Comparison of ENCODE assay signal across 8 cellular contexts in the genomic region with DNA sequence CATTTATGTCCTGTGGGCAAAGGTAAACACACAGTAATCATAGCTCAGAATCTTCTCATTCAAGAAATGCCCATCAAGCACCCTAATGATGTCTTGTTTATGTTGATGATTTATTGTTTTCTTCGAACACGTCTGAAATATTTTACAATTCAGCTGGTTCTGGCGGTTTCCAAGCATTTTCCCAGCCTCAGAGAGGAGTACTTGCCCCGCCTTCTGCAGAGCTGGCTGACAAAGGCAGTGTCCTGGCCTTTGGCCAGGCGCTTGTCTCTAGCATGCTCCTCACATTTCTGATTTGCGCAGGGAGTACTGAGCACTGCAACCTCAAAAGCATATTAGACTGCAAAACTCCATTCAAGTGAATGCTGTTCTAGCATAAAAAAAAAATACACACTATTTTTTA.
DNase-seq lines count a peak whose midpoint lies in the region; ATAC-seq and TF ChIP-seq lines count a peak whose summit lies in the region.

No MANE protein-coding gene starts in this region.

- H3K9me3 ChIP-seq in Peyer's patch: no peaks in the 10 kb centered on the region
- H3K9me3 ChIP-seq in cardiac muscle cell (ENCODE audit: low read depth): no peaks in the 10 kb centered on the region
- H3K9me3 ChIP-seq in sigmoid colon: no peaks in the 10 kb centered on the region

- H3K9me3 Mint-ChIP-seq in stimulated activated naive B cell treated with anti-CD40 and anti-IgM and Interleukin-4, amounts not matched to agents 10 μg/mL and 1 μg/mL and 100 μg/mL, for 72 hours: no peaks in the 10 kb centered on the region

- intact Hi-C loops in sigmoid colon (cut with DNase I): no loop called here

- H3K4me1 Mint-ChIP-seq in stimulated activated naive B cell treated with anti-CD40 and anti-IgM and Interleukin-4, amounts not matched to agents 10 μg/mL and 1 μg/mL and 100 μg/mL, for 72 hours: no peaks in the 10 kb centered on the region

- H3K27me3 ChIP-seq in Peyer's patch (no peaks in the 10 kb centered on the region), cardiac muscle cell (no peaks in the 10 kb centered on the region), sigmoid colon (no peaks in the 10 kb centered on the region)

- no peak overlapping the region for H3K27ac ChIP-seq in Peyer's patch
- no peak overlapping the region for H3K27ac ChIP-seq in cardiac muscle cell
- H3K27ac ChIP-seq in sigmoid colon: no peak overlapping the region

- no peak for TF ChIP-seq EP300 in sigmoid colon (IDR thresholded peaks at IDR 0.05)

- DNase-seq in HPDE6-E6E7 (ENCODE audit: extremely low spot score): peak; percentile 16
- peak in 2 of 3 donors; percentile 44 to 48 for DNase-seq in Peyer's patch
- DNase-seq in cardiac muscle cell (ENCODE audit: low read depth in 1 of 2, low spot score in 1 of 2): peak; percentile 45 to 93
- DNase-seq in sigmoid colon: peak; percentile 60
- no peak for DNase-seq in GM10266 (ENCODE audit: extremely low spot score)
- no peak for DNase-seq in 8988T
- no peak for DNase-seq in stimulated activated naive B cell treated with anti-CD40 and anti-IgM and Interleukin-4, amounts not matched to agents 10 μg/mL and 1 μg/mL and 100 μg/mL, for 72 hours

- H3K27me3 Mint-ChIP-seq in stimulated activated naive B cell treated with anti-CD40 and anti-IgM and Interleukin-4, amounts not matched to agents 10 μg/mL and 1 μg/mL and 100 μg/mL, for 72 hours: no peaks in the 10 kb centered on the region

- TF ChIP-seq CTCF in Peyer's patch (IDR thresholded peaks at IDR 0.05): no peak
- no peak for TF ChIP-seq CTCF in cardiac muscle cell (IDR thresholded peaks at IDR 0.05; ENCODE audit: low read depth, low read length)
- no peak for TF ChIP-seq CTCF in sigmoid colon (IDR thresholded peaks at IDR 0.05)
- TF ChIP-seq CTCF in GM10266 (IDR thresholded peaks at IDR 0.05; ENCODE audit: control insufficient read depth, insufficient read depth, low read depth, missing control alignments): no peak

- ATAC-seq in stimulated activated naive B cell treated with anti-CD40 and anti-IgM and Interleukin-4, amounts not matched to agents 10 μg/mL and 1 μg/mL and 100 μg/mL, for 72 hours (replicated peaks): no peak
- no peak for ATAC-seq in HG02852 (IDR thresholded peaks at IDR 0.05; ENCODE audit: unreplicated experiment)

- H3K4me3 Mint-ChIP-seq in stimulated activated naive B cell treated with anti-CD40 and anti-IgM and Interleukin-4, amounts not matched to agents 10 μg/mL and 1 μg/mL and 100 μg/mL, for 72 hours: no peak overlapping the region

- no peaks in the 10 kb centered on the region for H3K36me3 Mint-ChIP-seq in stimulated activated naive B cell treated with anti-CD40 and anti-IgM and Interleukin-4, amounts not matched to agents 10 μg/mL and 1 μg/mL and 100 μg/mL, for 72 hours

- H3K36me3 ChIP-seq in Peyer's patch (no peaks in the 10 kb centered on the region), cardiac muscle cell (no peaks in the 10 kb centered on the region), sigmoid colon (no peaks in the 10 kb centered on the region)

- no peak for TF ChIP-seq POLR2A in Peyer's patch (IDR thresholded peaks at IDR 0.05)
- no peak for TF ChIP-seq POLR2A in sigmoid colon (IDR thresholded peaks at IDR 0.05)

- 10 to 52% methylated on average over 6 of the region's 6 CpGs for WGBS in sigmoid colon, 2 donors

- no peak overlapping the region for H3K4me3 ChIP-seq in Peyer's patch
- H3K4me3 ChIP-seq in cardiac muscle cell: no peak overlapping the region
- H3K4me3 ChIP-seq in sigmoid colon: no peak overlapping the region

- no peak overlapping the region for H3K27ac Mint-ChIP-seq in stimulated activated naive B cell treated with anti-CD40 and anti-IgM and Interleukin-4, amounts not matched to agents 10 μg/mL and 1 μg/mL and 100 μg/mL, for 72 hours

- H3K4me1 ChIP-seq in Peyer's patch (no peaks in the 10 kb centered on the region), cardiac muscle cell (ENCODE audit: low read depth) (peaks cover 6% of the 10 kb centered on the region), sigmoid colon (peaks cover 0 to 7% (median 3%) of the 10 kb centered on the region in 4 donors)

Comparison
In these comparisons a context has a peak if more than half of its experiments do, and no peak if none do; other contexts are left out.
1. DNase-seq: peak in HPDE6-E6E7 (single experiment), Peyer's patch (2 of 3), cardiac muscle cell (2 of 2) and sigmoid colon (single experiment); none in GM10266 (single experiment), 8988T (single experiment) and stimulated activated naive B cell treated with anti-CD40 and anti-IgM and Interleukin-4, amounts not matched to agents 10 μg/mL and 1 μg/mL and 100 μg/mL, for 72 hours (single experiment).